ENCODE assay signal across 24 cellular contexts in the genomic region with DNA sequence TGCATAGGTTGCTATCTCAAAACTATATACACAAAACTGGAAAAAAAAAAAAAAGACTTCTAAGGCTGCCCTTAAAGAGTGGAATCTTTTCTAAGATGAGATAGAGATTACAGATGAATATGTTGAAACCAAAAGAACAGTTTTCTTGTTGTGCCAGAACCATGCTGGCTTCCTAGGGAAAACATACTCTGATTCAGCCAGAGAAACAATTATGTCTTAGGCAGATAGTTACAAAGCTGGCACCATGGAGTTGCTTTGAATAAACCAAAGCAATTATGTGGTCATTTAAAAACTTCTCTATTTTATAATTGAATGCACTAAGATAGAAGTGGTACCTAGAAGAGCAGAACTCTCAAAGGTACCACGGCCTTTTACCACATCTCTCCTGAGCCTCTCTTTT.
DNase-seq lines count a peak whose midpoint lies in the region; ATAC-seq and TF ChIP-seq lines count a peak whose summit lies in the region.
"Had no signal": no experiment of that assay in that cellular context is flagged by ENCODE, and none has a peak within 500 bp of the region (broad histone marks: within the 10 kb centered on the region; RNA-seq: fewer than 3 reads in every experiment).

No MANE protein-coding gene starts in this region.

- intact Hi-C loops in dorsolateral prefrontal cortex (cut with DNase I), result no loop called here
- intact Hi-C loops in aorta (cut with DNase I), result no loop called here

- H3K27me3 ChIP-seq in dorsolateral prefrontal cortex, result no peaks in the 10 kb centered on the region
- no peaks in the 10 kb centered on the region for H3K27me3 ChIP-seq in layer of hippocampus (ENCODE audit: control insufficient read depth, insufficient read depth, low read length)
- no peaks in the 10 kb centered on the region for H3K27me3 ChIP-seq in aorta (ENCODE audit: control insufficient read depth in 1 of 2, insufficient read depth in 2 of 2, low read length in 1 of 2)

- DNase-seq in dorsolateral prefrontal cortex, result no peak
- no peak for DNase-seq in substantia nigra (lab: John Stamatoyannopoulos, UW)
- no peak for DNase-seq in aorta
- DNase-seq in NCI-H146 treated with DMSO at 0.1 percent for 48 hours (lab: John Stamatoyannopoulos, UW; ENCODE audit: unreplicated experiment), result no peak
- DNase-seq in inferior parietal cortex (ENCODE audit: extremely low spot score), result no peak
- DNase-seq: 8988T; ACHN; AML-193; Caco-2; CD4-positive, CD25-positive, alpha-beta regulatory T cell; CD8-positive, alpha-beta T cell; DMS153; DMS79; EL; GDM1; H9 had no signal

- no peaks in the 10 kb centered on the region for H3K4me1 ChIP-seq in aorta (ENCODE audit: control insufficient read depth in 1 of 2, insufficient read depth in 2 of 2, low read length in 2 of 2)
- H3K4me1 ChIP-seq: Caco-2 had no signal

- WGBS in aorta, 2 donors, result 94 to 96% methylated on average over 1 of the region's 1 CpG

- H3K4me3 ChIP-seq in dorsolateral prefrontal cortex (no peak overlapping the region), aorta (ENCODE audit: low read length in 2 of 2) (no peak overlapping the region)
- H3K4me3 ChIP-seq: A549, GM12878, GM23338 had no signal

- TF ChIP-seq CTCF in dorsolateral prefrontal cortex (IDR thresholded peaks at IDR 0.05 in 54 of 56, conservative IDR thresholded peaks at IDR 0.05 in 2 of 56; ENCODE audit: low read depth in 1 of 56, partially characterized antibody in 56 of 56), result peak in 1 of 56 donors; percentile 11

- no peaks in the 10 kb centered on the region for H3K36me3 ChIP-seq in aorta (ENCODE audit: control insufficient read depth in 1 of 2, insufficient read depth in 2 of 2, low read length in 1 of 2)

- ATAC-seq in GM19455 (IDR thresholded peaks at IDR 0.05; ENCODE audit: unreplicated experiment), result no peak
- ATAC-seq in aorta (ENCODE audit: low FRiP score), result no peak
- ATAC-seq: A549; CD8-positive, alpha-beta T cell; GM12878; GM23338; HCT116 had no signal

- H3K9me3 ChIP-seq in aorta (ENCODE audit: control insufficient read depth, low read length), result no peaks in the 10 kb centered on the region
- H3K9me3 ChIP-seq: A549, Caco-2 had no signal

- H3K27ac ChIP-seq in angular gyrus (ENCODE audit: low read depth, low read length) (peak overlapping the region; percentile 76), dorsolateral prefrontal cortex (peak overlapping the region in 55 of 59 donors; percentile 19 to 86 (median 70)), layer of hippocampus (ENCODE audit: low read depth, low read length) (peak overlapping the region; percentile 27), substantia nigra (ENCODE audit: low read depth, low read length, poor library complexity, severe bottlenecking) (peak overlapping the region; percentile 56), aorta (ENCODE audit: low read depth in 1 of 2, low read length in 2 of 2) (no peak overlapping the region)
- H3K27ac ChIP-seq: A549, C4-2B had no signal

Comparison
In these comparisons a context has a peak if more than half of its experiments do, and no peak if none do; other contexts are left out.
1. H3K27ac ChIP-seq: peak in angular gyrus (single experiment), dorsolateral prefrontal cortex (55 of 59), layer of hippocampus (single experiment) and substantia nigra (single experiment); none in aorta (0 of 2).